ENCODE assay signal across 8 cellular contexts in genomic region chr1:27569088-27569459, GRCh38. TPM values are rescaled to one million over a fixed set of nuclear protein-coding genes. Genes with fewer than 3 reads are reported as not detected.
A peak's percentile ranks its signal among the peaks of the same experiment; 100 is the strongest.
DNase-seq lines count a peak whose midpoint lies in the region; ATAC-seq and TF ChIP-seq lines count a peak whose summit lies in the region.

No MANE protein-coding gene starts in this region.

- no peak for TF ChIP-seq CTCF in AG04450 (IDR thresholded peaks at IDR 0.05; ENCODE audit: low read depth, low read length)
- no peak for TF ChIP-seq CTCF in coronary artery (IDR thresholded peaks at IDR 0.05)

- CTCF ChIA-PET in AG04450 (lab: Charles Lee): interaction anchor here (0.6 to 10.7 kb wide), 7 partner anchors 8 to 490 kb away, joined by 3 to 125 read pairs (median 5); no protein-coding TSS in a partner anchor

- peak overlapping the region; percentile 54 to 85 (median 72) for H3K4me3 Mint-ChIP-seq in naive B cell

- H3K9me3 ChIP-seq in AG04450 (ENCODE audit: control insufficient read depth, insufficient read depth, low read length): no peaks in the 10 kb centered on the region

- no peaks in the 10 kb centered on the region for H3K27me3 Mint-ChIP-seq in naive B cell

- H3K27me3 ChIP-seq in AG04450 (ENCODE audit: control insufficient read depth, insufficient read depth, low read length): no peaks in the 10 kb centered on the region

- peak overlapping the region; percentile 15 to 93 (median 74) for H3K27ac Mint-ChIP-seq in naive B cell

- no peak for DNase-seq in AG04450 (ENCODE audit: low read depth, low spot score)
- peak; percentile 40 for DNase-seq in NCI-H69 (lab: John Stamatoyannopoulos, UW)
- no peak for DNase-seq in coronary artery (ENCODE audit: low spot score)
- DNase-seq in naive B cell: no peak
- DNase-seq in central memory CD4-positive, alpha-beta T cell: no peak
- DNase-seq in hippocampal formation (lab: John Stamatoyannopoulos, UW): no peak

- peaks cover 40 to 60% (median 53%) of the 10 kb centered on the region in 3 donors for H3K4me1 Mint-ChIP-seq in naive B cell

- no peaks in the 10 kb centered on the region for H3K9me3 Mint-ChIP-seq in naive B cell

- POLR2A ChIA-PET in AG04450 (lab: Yijun Ruan, JAX): interaction anchor here (0.7 to 1.2 kb wide), 3 partner anchors 12 to 43 kb away, joined by 3 to 5 read pairs (median 4); no protein-coding TSS in a partner anchor

- H3K27ac ChIP-seq in AG04450 (ENCODE audit: low read depth, low read length) (no peak overlapping the region), coronary artery (peak overlapping the region; percentile 97 to 98)

- H3K4me3 ChIP-seq in AG04450 (ENCODE audit: low read depth, low read length): peak overlapping the region; percentile 39; the same call in 1 of the 2 replicates
- H3K4me3 ChIP-seq in coronary artery: peak overlapping the region; percentile 66

- ATAC-seq in naive B cell (ENCODE audit: low read depth in 2 of 2) (peak; percentile 15 to 16), GM18909 (IDR thresholded peaks at IDR 0.05; ENCODE audit: poor library complexity, unreplicated experiment) (no peak), HG03521 (IDR thresholded peaks at IDR 0.05; ENCODE audit: unreplicated experiment) (no peak)

- H3K36me3 Mint-ChIP-seq in naive B cell: no peaks in the 10 kb centered on the region

RNA-seq across cellular contexts. Expression of gene AHDC1, which starts 34.9 kb away (rescaled TPM):
- polyA plus RNA-seq in AG04450 (2011; rRNA removed) (2.8 and 3.0 TPM in 2 replicates), naive B cell (ENCODE audit: low read depth in 6 of 6) (1 to 10 TPM in 3 of 6 donors, under 1 TPM in 3; 0.15 to 2.3 (median 0.91) TPM)
- polyA minus RNA-seq in AG04450 (2011; rRNA and poly(A)+ RNA removed): 3.7 and 5.3 TPM in 2 replicates

Comparison
In these comparisons a context has a peak if more than half of its experiments do, and no peak if none do; other contexts are left out.
1. ATAC-seq: peak in naive B cell (2 of 2); none in GM18909 (single experiment) and HG03521 (single experiment).